Comparison of ENCODE assay signal across 12 cellular contexts in the genomic region with DNA sequence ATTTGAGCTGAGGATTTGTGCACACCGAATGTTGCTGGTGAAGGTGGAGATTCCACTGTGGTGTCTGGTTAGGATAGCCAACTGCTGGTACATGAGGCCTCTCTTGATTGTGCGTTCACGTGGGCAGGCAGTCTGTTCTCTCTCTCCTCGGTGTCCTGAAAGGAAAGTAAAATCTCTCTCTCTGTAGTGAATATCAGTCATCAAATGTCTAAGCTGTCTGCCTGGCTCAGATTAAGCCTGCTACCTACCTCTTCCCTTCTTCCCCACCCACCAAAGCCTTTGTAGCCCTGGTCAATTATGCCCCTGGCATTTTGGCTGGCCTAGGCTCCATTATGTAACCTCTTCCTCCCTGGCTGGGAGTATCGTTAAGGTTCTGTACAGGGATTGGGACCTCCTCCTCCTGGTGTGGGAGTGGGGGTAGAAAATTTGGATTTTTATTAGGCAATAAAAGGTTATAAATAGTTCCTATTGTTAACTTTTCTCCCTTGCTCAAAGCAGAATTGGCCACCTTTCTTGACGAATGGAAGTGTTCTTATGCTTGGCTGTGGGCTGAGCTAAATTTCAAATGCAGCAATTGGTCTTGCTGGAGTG.
DNase-seq lines count a peak whose midpoint lies in the region; ATAC-seq, FAIRE-seq and TF ChIP-seq lines count a peak whose summit lies in the region.
"Had no signal": no experiment of that assay in that cellular context is flagged by ENCODE, and none has a peak within 500 bp of the region (broad histone marks: within the 10 kb centered on the region; RNA-seq: fewer than 3 reads in every experiment).

No MANE protein-coding gene starts in this region.

- no peaks in the 10 kb centered on the region for H3K9me3 Mint-ChIP-seq in H9

- H2AK5ac ChIP-seq in H9 (ENCODE audit: insufficient read length, low read length), result no peak overlapping the region

- H4K8ac ChIP-seq in H9 (replicated peaks; ENCODE audit: insufficient read length, low read depth, low read length), result no peak overlapping the region

- intact Hi-C loops in lower lobe of right lung (cut with DNase I), result no loop called here

- no peak overlapping the region for H3K9ac ChIP-seq in H9 (ENCODE audit: extremely low read depth, insufficient read length, low read length)

- no peak overlapping the region for H3K4me2 ChIP-seq in H9 (ENCODE audit: insufficient read depth, insufficient read length, low read length)

- DNase-seq in NCI-H226 (peak; percentile 64), bronchial epithelial cell (ENCODE audit: low read depth) (no peak), lower lobe of right lung (no peak), thoracic aorta (ENCODE audit: low spot score) (no peak), H9 (no peak), NCI-H446 treated with DMSO at 0.1 percent for 48 hours (lab: John Stamatoyannopoulos, UW) (no peak), HK-2 (ENCODE audit: unreplicated experiment) (no peak)
- DNase-seq: activated CD4-positive, alpha-beta T cell treated with anti-CD3 and anti-CD28 coated beads for 1 hour; NCI-H2029; stimulated activated CD4-positive, alpha-beta T cell treated with anti-CD3 and anti-CD28 coated beads, Interleukin-4, amount 100 ng/mL, for 4 hours had no signal

- no peak overlapping the region for H4K91ac ChIP-seq in H9 (ENCODE audit: insufficient read length, low read depth, low read length)

- no peaks in the 10 kb centered on the region for H3K36me3 Mint-ChIP-seq in H9 (ENCODE audit: insufficient read depth in 1 of 3, low read depth in 3 of 3)

- H3K4me3 Mint-ChIP-seq in H9, result no peak overlapping the region

- H3K4me3 ChIP-seq in bronchial epithelial cell (ENCODE audit: low read depth, low read length) (no peak overlapping the region), lower lobe of right lung (no peak overlapping the region), thoracic aorta (peak overlapping the region; percentile 22)

- H3K4ac ChIP-seq in H9 (ENCODE audit: low read depth, low read length), result no peak overlapping the region

- no peak overlapping the region for H3K56ac ChIP-seq in H9 (ENCODE audit: insufficient read length, low read depth, low read length)

- H2BK20ac ChIP-seq in H9 (ENCODE audit: low read depth, low read length, poor library complexity, severe bottlenecking), result no peak overlapping the region

- H3K14ac ChIP-seq in H9 (ENCODE audit: insufficient read depth, low read length), result no peak overlapping the region

- H3K4me1 Mint-ChIP-seq in H9, result peaks cover 5 to 11% of the 10 kb centered on the region in 2 experiments

- no peaks in the 10 kb centered on the region for H3K79me2 ChIP-seq in H9 (ENCODE audit: insufficient read depth, low read length)

- no peak overlapping the region for H2BK120ac ChIP-seq in H9 (ENCODE audit: low read depth, low read length, poor library complexity, severe bottlenecking)

- no peak overlapping the region for H4K5ac ChIP-seq in H9 (ENCODE audit: insufficient read length, low read depth, low read length)

- H2BK12ac ChIP-seq in H9 (ENCODE audit: insufficient read length, low read depth, low read length), result no peak overlapping the region

- no peaks in the 10 kb centered on the region for H3K23me2 ChIP-seq in H9 (ENCODE audit: insufficient read length, low read depth, low read length, poor library complexity, severe bottlenecking)

- ATAC-seq in lower lobe of right lung (no peak), thoracic aorta (ENCODE audit: insufficient number of reproducible peaks, low FRiP score, low read depth) (no peak), GM21390 (IDR thresholded peaks at IDR 0.05; ENCODE audit: unreplicated experiment) (no peak)

- H4K20me1 ChIP-seq in H9 (ENCODE audit: control insufficient read depth, insufficient read depth, insufficient read length), result no peaks in the 10 kb centered on the region

- no peak overlapping the region for H2BK5ac ChIP-seq in H9 (ENCODE audit: insufficient read length, low read length)

- H3K36me3 ChIP-seq in bronchial epithelial cell (ENCODE audit: control insufficient read depth, insufficient read depth, low read length) (peaks cover 2% of the 10 kb centered on the region), lower lobe of right lung (no peaks in the 10 kb centered on the region), thoracic aorta (no peaks in the 10 kb centered on the region)
- H3K36me3 ChIP-seq: neutrophil had no signal

- H3K79me1 ChIP-seq in H9 (ENCODE audit: insufficient read depth, low read depth, low read length, poor library complexity, severe bottlenecking), result no peaks in the 10 kb centered on the region

- H3K27me3 ChIP-seq in bronchial epithelial cell (ENCODE audit: control insufficient read depth, insufficient read depth, low read length), result no peaks in the 10 kb centered on the region
- H3K27me3 ChIP-seq in lower lobe of right lung (ENCODE audit: low read depth), result no peaks in the 10 kb centered on the region
- no peaks in the 10 kb centered on the region for H3K27me3 ChIP-seq in thoracic aorta (replicated peaks; ENCODE audit: insufficient read depth)
- no peaks in the 10 kb centered on the region for H3K27me3 ChIP-seq in H9 (ENCODE audit: insufficient read depth, low read length)
- H3K27me3 ChIP-seq: neutrophil had no signal

- WGBS in H9 (ENCODE audit: extremely low coverage, insufficient read length, low lambda C conversion rate), result no CpG with 5 or more reads among the region's 6 CpGs

- H3K4me1 ChIP-seq in lower lobe of right lung (peaks cover 58% of the 10 kb centered on the region), thoracic aorta (ENCODE audit: control insufficient read depth in 1 of 2, low read depth in 2 of 2) (peaks cover 28 to 80% of the 10 kb centered on the region in 2 donors), H9 (ENCODE audit: insufficient read depth, low read length) (no peaks in the 10 kb centered on the region)

- H2AFZ ChIP-seq in H9 (ENCODE audit: low read length), result no peak overlapping the region

- no peak for TF ChIP-seq CTCF in bronchial epithelial cell (IDR thresholded peaks at IDR 0.05; ENCODE audit: insufficient read depth, low read length, severe bottlenecking)
- no peak for TF ChIP-seq CTCF in lower lobe of right lung (IDR thresholded peaks at IDR 0.05)
- no peak for TF ChIP-seq CTCF in thoracic aorta (IDR thresholded peaks at IDR 0.05)
- no peak for TF ChIP-seq CTCF in H9 (conservative IDR thresholded peaks at IDR 0.05)

- peak overlapping the region; percentile 7 for H3K27ac ChIP-seq in lower lobe of right lung
- peak overlapping the region; percentile 35 to 57 for H3K27ac ChIP-seq in thoracic aorta
- no peak overlapping the region for H3K27ac ChIP-seq in H9 (ENCODE audit: insufficient read length, low read depth, low read length)
- H3K27ac ChIP-seq: neutrophil had no signal

- no peak overlapping the region for H3K18ac ChIP-seq in H9 (ENCODE audit: insufficient read length, low read depth, low read length)

- H3K9me3 ChIP-seq in lower lobe of right lung, result no peaks in the 10 kb centered on the region
- no peaks in the 10 kb centered on the region for H3K9me3 ChIP-seq in thoracic aorta
- H3K9me3 ChIP-seq in H9 (ENCODE audit: control insufficient read depth, low read depth, low read length), result no peaks in the 10 kb centered on the region
- H3K9me3 ChIP-seq: neutrophil had no signal

- H2BK15ac ChIP-seq in H9 (ENCODE audit: low read depth, low read length), result no peak overlapping the region

- H3K27me3 Mint-ChIP-seq in H9 (ENCODE audit: low read depth), result no peaks in the 10 kb centered on the region

- H3T11ph ChIP-seq in H9 (ENCODE audit: low read length), result no peak overlapping the region

- FAIRE-seq in bronchial epithelial cell (lab: Jason Lieb, UNC), result peak; percentile 70

- no peak overlapping the region; a peak in 1 of 7 replicates for H3K27ac Mint-ChIP-seq in H9

- no peak overlapping the region for H3K23ac ChIP-seq in H9 (ENCODE audit: insufficient read length, low read depth, low read length)
